ENCODE assay signal across 8 cellular contexts in genomic region chr1:15937706-15938168, GRCh38. TPM values are rescaled to one million over a fixed set of nuclear protein-coding genes. Genes with fewer than 3 reads are reported as not detected.
DNase-seq lines count a peak whose midpoint lies in the region; ATAC-seq and TF ChIP-seq lines count a peak whose summit lies in the region.

No MANE protein-coding gene starts in this region.

- no peaks in the 10 kb centered on the region for H3K9me3 Mint-ChIP-seq in endothelial cell (ENCODE audit: unreplicated experiment)

- peaks cover 78% of the 10 kb centered on the region for H3K36me3 ChIP-seq in skeletal muscle satellite cell (ENCODE audit: insufficient read depth, low read length)

- H3K27me3 Mint-ChIP-seq in endothelial cell (ENCODE audit: unreplicated experiment): peaks cover 17% of the 10 kb centered on the region

- peaks cover 16% of the 10 kb centered on the region for H3K4me1 Mint-ChIP-seq in endothelial cell (ENCODE audit: unreplicated experiment)

- peak overlapping the region; percentile 95 for H3K27ac Mint-ChIP-seq in endothelial cell (ENCODE audit: unreplicated experiment)

- peak overlapping the region; percentile 31 for H3K4me3 Mint-ChIP-seq in endothelial cell (ENCODE audit: unreplicated experiment)

- ATAC-seq in GM18498 (IDR thresholded peaks at IDR 0.05; ENCODE audit: unreplicated experiment): no peak
- no peak for ATAC-seq in omental fat pad (ENCODE audit: low FRiP score)

- no peak overlapping the region for H3K4me2 ChIP-seq in skeletal muscle satellite cell (ENCODE audit: low read length)

- H3K9me3 ChIP-seq in skeletal muscle satellite cell (replicated peaks; ENCODE audit: low read length): no peaks in the 10 kb centered on the region

- no peak overlapping the region for H3K4me3 ChIP-seq in skeletal muscle satellite cell (ENCODE audit: low read length)

- H3K36me3 Mint-ChIP-seq in endothelial cell (ENCODE audit: low read depth, unreplicated experiment): peaks cover 49% of the 10 kb centered on the region

- no peak for TF ChIP-seq CTCF in endothelial cell (IDR thresholded peaks at IDR 0.05; ENCODE audit: unreplicated experiment)
- no peak for TF ChIP-seq CTCF in omental fat pad (IDR thresholded peaks at IDR 0.05)

- DNase-seq in DMS53 (lab: John Stamatoyannopoulos, UW): peak; percentile 66
- DNase-seq in DMS53 treated with DMSO at 0.1 percent for 48 hours (lab: John Stamatoyannopoulos, UW; ENCODE audit: unreplicated experiment): no peak
- peak; percentile 55 for DNase-seq in RKO (ENCODE audit: low spot score)
- no peak for DNase-seq in endothelial cell (ENCODE audit: low spot score)
- no peak for DNase-seq in omental fat pad (ENCODE audit: low spot score)
- no peak for DNase-seq in HT-29 (ENCODE audit: low spot score)

- H3K27me3 ChIP-seq in skeletal muscle satellite cell (ENCODE audit: control insufficient read depth, insufficient read depth, low read length): no peaks in the 10 kb centered on the region

- peaks cover 24% of the 10 kb centered on the region for H3K4me1 ChIP-seq in skeletal muscle satellite cell (ENCODE audit: control insufficient read depth, insufficient read depth, low read length)

- peak overlapping the region; percentile 45 for H3K9ac ChIP-seq in skeletal muscle satellite cell (ENCODE audit: low read depth, low read length)

RNA-seq across cellular contexts. Expression of gene ZBTB17, which starts 38.2 kb away (rescaled TPM):
- 33.6 TPM for total RNA-seq in endothelial cell (ENCODE audit: unreplicated experiment)
- 23.8 and 26.0 TPM in 2 replicates for total RNA-seq in skeletal muscle satellite cell (2012; rRNA removed)
- 10 to 100 TPM; 20.7 to 53.6 (median 27.8) TPM for total RNA-seq in omental fat pad
- 44.1 and 45.5 TPM in 2 replicates for total RNA-seq in HT-29 (2014; rRNA removed; shearing (Covaris generic))

Comparison
In these comparisons a context has a peak if more than half of its experiments do, and no peak if none do; other contexts are left out.
1. DNase-seq: peak in DMS53 (single experiment) and RKO (single experiment); none in DMS53 treated with DMSO at 0.1 percent for 48 hours (single experiment), endothelial cell (single experiment), omental fat pad (single experiment) and HT-29 (single experiment).